ENCODE assay signal across 15 cellular contexts in the genomic region with DNA sequence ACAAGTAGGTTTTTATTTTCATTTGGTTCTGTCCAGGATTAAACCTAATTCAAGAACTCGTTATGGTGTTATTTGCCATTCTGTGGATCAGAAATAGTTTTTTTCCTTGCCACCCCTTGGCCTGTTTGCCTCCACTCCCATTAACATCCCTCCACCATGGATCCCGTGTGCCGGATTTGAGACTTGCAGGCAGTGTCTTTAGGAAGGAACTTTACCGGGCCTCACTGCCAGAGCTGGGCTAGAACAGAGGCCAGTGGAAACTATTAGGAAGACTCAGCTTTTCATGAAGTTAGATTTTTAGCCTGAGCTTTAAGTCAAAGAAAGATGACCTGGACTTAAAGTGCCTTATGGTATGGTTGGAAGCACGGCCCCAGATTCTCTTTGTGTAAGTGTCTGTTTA. TPM values are rescaled to one million over a fixed set of nuclear protein-coding genes. Genes with fewer than 3 reads are reported as not detected.
DNase-seq lines count a peak whose midpoint lies in the region; ATAC-seq, FAIRE-seq and TF ChIP-seq lines count a peak whose summit lies in the region.
"Had no signal": no experiment of that assay in that cellular context is flagged by ENCODE, and none has a peak within 500 bp of the region (broad histone marks: within the 10 kb centered on the region; RNA-seq: fewer than 3 reads in every experiment).

No MANE protein-coding gene starts in this region.

- H4K20me1 ChIP-seq in DND-41 (ENCODE audit: insufficient read depth, low read length) (no peaks in the 10 kb centered on the region; the same call in 1 of the 2 replicates), keratinocyte (ENCODE audit: control insufficient read depth, extremely low read depth, insufficient read depth, low read length) (no peaks in the 10 kb centered on the region)

- TF ChIP-seq RAD21 in A549 (conservative IDR thresholded peaks at IDR 0.05 in 1 of 2, IDR thresholded peaks at IDR 0.05 in 1 of 2): no peak

- H3K27me3 Mint-ChIP-seq in activated T-helper 1 cell treated with anti-CD3 and anti-CD28 coated beads, Interleukin-12 subunit alpha, Interleukin-12 subunit beta, Interleukin-2, Interleukin-4 antibody, amounts not matched to agents 30 ng/mL and 10 ng/mL and 1 ng/mL, durations not matched to agents 14 hours and 24 hours and 36 hours (ENCODE audit: insufficient read depth): no peaks in the 10 kb centered on the region
- H3K27me3 Mint-ChIP-seq: CD8-positive, alpha-beta memory T cell had no signal

- no peak for DNase-seq in A549 (ENCODE audit: low read depth in 1 of 2, low spot score in 1 of 2)
- no peak for DNase-seq in DND-41
- no peak for DNase-seq in activated T-helper 1 cell treated with anti-CD3 and anti-CD28 coated beads, Interleukin-12 subunit alpha, Interleukin-12 subunit beta, Interleukin-2, Interleukin-4 antibody, amounts not matched to agents 30 ng/mL and 10 ng/mL and 1 ng/mL, durations not matched to agents 14 hours and 24 hours and 36 hours (ENCODE audit: low spot score)
- no peak for DNase-seq in keratinocyte (ENCODE audit: low read depth, low spot score)
- no peak for DNase-seq in SHP77 treated with DMSO at 0.1 percent for 48 hours (lab: John Stamatoyannopoulos, UW)
- DNase-seq: CD8-positive, alpha-beta memory T cell; effector CD8-positive, alpha-beta T cell; islet precursor cell; NCI-H1436 had no signal

- H3K4me1 Mint-ChIP-seq in activated T-helper 1 cell treated with anti-CD3 and anti-CD28 coated beads, Interleukin-12 subunit alpha, Interleukin-12 subunit beta, Interleukin-2, Interleukin-4 antibody, amounts not matched to agents 30 ng/mL and 10 ng/mL and 1 ng/mL, durations not matched to agents 14 hours and 24 hours and 36 hours (ENCODE audit: low read depth): peaks cover 78% of the 10 kb centered on the region

- H3K27me3 ChIP-seq in DND-41 (ENCODE audit: insufficient read depth, low read length, poor library complexity): no peaks in the 10 kb centered on the region
- no peaks in the 10 kb centered on the region for H3K27me3 ChIP-seq in keratinocyte (ENCODE audit: control insufficient read depth, extremely low read depth, insufficient read depth, low read length)
- H3K27me3 ChIP-seq: SJSA1 had no signal

- H3K9ac ChIP-seq in DND-41 (ENCODE audit: low read depth, low read length) (no peak overlapping the region), keratinocyte (ENCODE audit: control insufficient read depth, extremely low read depth, insufficient read depth, low read length) (no peak overlapping the region)

- dilution Hi-C loops in keratinocyte (cut with MboI; ENCODE audit: extremely low pct_ligation_motif_present, low sequenced_read_pairs): no loop called here

- CTCF ChIA-PET in A549 (lab: Yijun Ruan, JAX): interaction anchor here (1.4 kb wide), 1 partner anchor 29 kb away, joined by 4 read pairs; no protein-coding TSS in a partner anchor

- no peak overlapping the region for H2AFZ ChIP-seq in DND-41 (ENCODE audit: low read depth, low read length)
- no peak overlapping the region for H2AFZ ChIP-seq in keratinocyte (ENCODE audit: control insufficient read depth, low read length)

- H3K36me3 ChIP-seq in DND-41 (ENCODE audit: insufficient read depth, low read length): no peaks in the 10 kb centered on the region
- no peaks in the 10 kb centered on the region for H3K36me3 ChIP-seq in keratinocyte (ENCODE audit: control insufficient read depth in 2 of 2, extremely low read depth in 1 of 2, insufficient read depth in 2 of 2, low read length in 2 of 2)

- peak overlapping the region; percentile 15; the same call in 1 of the 3 replicates for H3K4me2 ChIP-seq in A549
- peak overlapping the region; percentile 94 for H3K4me2 ChIP-seq in DND-41 (ENCODE audit: insufficient read depth, low read length)
- peak overlapping the region; percentile 27 for H3K4me2 ChIP-seq in keratinocyte (ENCODE audit: control insufficient read depth, extremely low read depth, insufficient read depth, low read depth, low read length)

- FAIRE-seq in A549 (lab: Jason Lieb, UNC): no peak
- no peak for FAIRE-seq in keratinocyte (lab: Jason Lieb, UNC)
- FAIRE-seq: frontal cortex had no signal

- peak overlapping the region; percentile 64 for H3K4me3 Mint-ChIP-seq in activated T-helper 1 cell treated with anti-CD3 and anti-CD28 coated beads, Interleukin-12 subunit alpha, Interleukin-12 subunit beta, Interleukin-2, Interleukin-4 antibody, amounts not matched to agents 30 ng/mL and 10 ng/mL and 1 ng/mL, durations not matched to agents 14 hours and 24 hours and 36 hours

- ATAC-seq in A549: no peak
- ATAC-seq in DND-41 (ENCODE audit: insufficient read depth, low read depth): no peak
- ATAC-seq in GM21737 (IDR thresholded peaks at IDR 0.05; ENCODE audit: unreplicated experiment): no peak
- ATAC-seq in GM21717 (IDR thresholded peaks at IDR 0.05; ENCODE audit: unreplicated experiment): no peak
- no peak for ATAC-seq in GM19324 (IDR thresholded peaks at IDR 0.05; ENCODE audit: low FRiP score, unreplicated experiment)
- ATAC-seq: sciatic nerve had no signal

- H3K9me3 Mint-ChIP-seq in activated T-helper 1 cell treated with anti-CD3 and anti-CD28 coated beads, Interleukin-12 subunit alpha, Interleukin-12 subunit beta, Interleukin-2, Interleukin-4 antibody, amounts not matched to agents 30 ng/mL and 10 ng/mL and 1 ng/mL, durations not matched to agents 14 hours and 24 hours and 36 hours: no peaks in the 10 kb centered on the region
- H3K9me3 Mint-ChIP-seq: CD8-positive, alpha-beta memory T cell had no signal

- H3K79me2 ChIP-seq in DND-41 (ENCODE audit: insufficient read depth, low read length): peaks cover 44% of the 10 kb centered on the region
- peaks cover 42% of the 10 kb centered on the region for H3K79me2 ChIP-seq in keratinocyte (ENCODE audit: control insufficient read depth, insufficient read depth, low read length)

- no peak for TF ChIP-seq CTCF in A549 (IDR thresholded peaks at IDR 0.05)
- TF ChIP-seq CTCF in DND-41 (IDR thresholded peaks at IDR 0.05; ENCODE audit: borderline replicate concordance, extremely low read depth, low read length, poor library complexity, severe bottlenecking): no peak
- TF ChIP-seq CTCF in keratinocyte (optimal IDR thresholded peaks at IDR 0.05 in 1 of 3, IDR thresholded peaks at IDR 0.05 in 1 of 3, conservative IDR thresholded peaks at IDR 0.05 in 1 of 3; ENCODE audit: extremely low read depth in 1 of 3, insufficient read depth in 2 of 3, low read length in 3 of 3): no peak

- H3K36me3 Mint-ChIP-seq in activated T-helper 1 cell treated with anti-CD3 and anti-CD28 coated beads, Interleukin-12 subunit alpha, Interleukin-12 subunit beta, Interleukin-2, Interleukin-4 antibody, amounts not matched to agents 30 ng/mL and 10 ng/mL and 1 ng/mL, durations not matched to agents 14 hours and 24 hours and 36 hours (ENCODE audit: low read depth): peaks cover 26% of the 10 kb centered on the region

- H3K27ac ChIP-seq in A549 (no peak overlapping the region), DND-41 (ENCODE audit: low read length) (no peak overlapping the region), keratinocyte (ENCODE audit: control insufficient read depth, insufficient read depth, low read length) (no peak overlapping the region)
- H3K27ac ChIP-seq: SJSA1 had no signal

- intact Hi-C loops in activated T-helper 1 cell treated with anti-CD3 and anti-CD28 coated beads, Interleukin-12 subunit alpha, Interleukin-12 subunit beta, Interleukin-2, Interleukin-4 antibody, amounts not matched to agents 30 ng/mL and 10 ng/mL and 1 ng/mL, durations not matched to agents 14 hours and 24 hours and 36 hours (cut with micrococcal nuclease): loop anchor here (2.0 to 5.0 kb wide), 2 partner anchors 23 to 53 kb away; no protein-coding TSS in a partner anchor

- 86% methylated on average over 5 of the region's 5 CpGs for WGBS in A549 (ENCODE audit: missing lambda C conversion rate)

- POLR2A ChIA-PET in A549 (lab: Yijun Ruan, JAX): no interaction called here

- H3K27ac Mint-ChIP-seq in activated T-helper 1 cell treated with anti-CD3 and anti-CD28 coated beads, Interleukin-12 subunit alpha, Interleukin-12 subunit beta, Interleukin-2, Interleukin-4 antibody, amounts not matched to agents 30 ng/mL and 10 ng/mL and 1 ng/mL, durations not matched to agents 14 hours and 24 hours and 36 hours: no peak overlapping the region

- no peak for TF ChIP-seq POLR2A in A549 (IDR thresholded peaks at IDR 0.05; ENCODE audit: low read length)

- TF ChIP-seq EP300 in A549 (IDR thresholded peaks at IDR 0.05): no peak

- no peak overlapping the region for H3K4me3 ChIP-seq in A549
- no peak overlapping the region for H3K4me3 ChIP-seq in DND-41 (ENCODE audit: low read depth in 1 of 2, low read length in 2 of 2)
- H3K4me3 ChIP-seq in keratinocyte (ENCODE audit: control insufficient read depth in 2 of 3, extremely low read depth in 1 of 3, insufficient read depth in 2 of 3, low read depth in 1 of 3, low read length in 3 of 3): no peak overlapping the region
- H3K4me3 ChIP-seq: SJSA1 had no signal

- H3K4me1 ChIP-seq in A549: peaks cover 52% of the 10 kb centered on the region
- H3K4me1 ChIP-seq in DND-41 (ENCODE audit: insufficient read depth, low read length): peaks cover 35% of the 10 kb centered on the region
- peaks cover 48% of the 10 kb centered on the region for H3K4me1 ChIP-seq in keratinocyte (ENCODE audit: control insufficient read depth, extremely low read depth, insufficient read depth, low read length)

- H3K9me1 ChIP-seq in keratinocyte (ENCODE audit: control insufficient read depth, extremely low read depth, insufficient read depth, low read length): no peaks in the 10 kb centered on the region

- H3K9me3 ChIP-seq in A549: no peaks in the 10 kb centered on the region
- H3K9me3 ChIP-seq in DND-41 (ENCODE audit: insufficient read depth, low read length, severe bottlenecking): no peaks in the 10 kb centered on the region
- H3K9me3 ChIP-seq in keratinocyte (ENCODE audit: control insufficient read depth, low read depth, low read length): no peaks in the 10 kb centered on the region
- H3K9me3 ChIP-seq: SJSA1 had no signal

RNA-seq across cellular contexts. Expression of a gene that starts 2.4 kb away (rescaled TPM):
- polyA plus RNA-seq in A549 (2011; rRNA removed) (17.3 and 21.6 TPM in 2 replicates), A549 (2017; fragmentation: RNase III; extraction: RNeasy Plus Mini Kit Qiagen cat#74134 plus additional on column Dnase treatment) (10.7 to 13.6 TPM (median 12.2 TPM) in 3 replicates), keratinocyte (10.2 to 18.5 TPM (median 10.7 TPM) in 3 replicates)
- polyA plus RNA-seq in A549 (2012; cell fraction: cytosol; rRNA removed): 6.4 and 6.6 TPM in 2 replicates
- 2.2 and 4.7 TPM in 2 replicates for polyA plus RNA-seq in A549 (2012; cell fraction: nucleus; rRNA removed)
- polyA minus RNA-seq in A549 (2011; rRNA and poly(A)+ RNA removed): 6.9 and 8.1 TPM in 2 replicates
- 38.6 and 40.6 TPM in 2 replicates for total RNA-seq in activated T-helper 1 cell treated with anti-CD3 and anti-CD28 coated beads, Interleukin-12 subunit alpha, Interleukin-12 subunit beta, Interleukin-2, Interleukin-4 antibody, amounts not matched to agents 30 ng/mL and 10 ng/mL and 1 ng/mL, durations not matched to agents 14 hours and 24 hours and 36 hours
- polyA plus RNA-seq in keratinocyte (2011; ENCODE audit: low read depth): 25.5 TPM
- polyA plus RNA-seq in keratinocyte (2011; cell fraction: cytosol; rRNA removed): 9.3 and 15.5 TPM in 2 replicates
- polyA plus RNA-seq in keratinocyte (2011; cell fraction: nucleus; rRNA removed): 14.0 and 18.0 TPM in 2 replicates
- polyA plus RNA-seq in keratinocyte (2012; ENCODE audit: low replicate concordance): 10.0 and 15.7 TPM in 2 replicates
- 2.8 to 13.3 TPM (median 8.2 TPM) in 3 replicates for polyA minus RNA-seq in keratinocyte
- polyA minus RNA-seq in keratinocyte (2011; cell fraction: cytosol; rRNA and poly(A)+ RNA removed): 5.4 TPM
- 3.4 and 9.7 TPM in 2 replicates for polyA minus RNA-seq in keratinocyte (2011; cell fraction: nucleus; rRNA and poly(A)+ RNA removed)

Comparison
In these comparisons a context has a peak if more than half of its experiments do, and no peak if none do; other contexts are left out.
1. H3K4me2 ChIP-seq: peak in every context shown above with its lines; median percentile 94 in DND-41; 27 in keratinocyte; 15 in A549.